In genomic region chr11:72012091-72012630, GRCh38 we compare ENCODE assay signal across 1 cellular context.
A peak's percentile ranks its signal among the peaks of the same experiment; 100 is the strongest.
TF ChIP-seq lines count a peak whose summit lies in the region.

No MANE protein-coding gene starts in this region.

TF ChIP-seq in HepG2, 621 proteins besides CTCF, POLR2A, EP300 and RAD21:
- TF ChIP-seq TEF (CRISPR knock-in tag; IDR thresholded peaks at IDR 0.05) = no peak
- TF ChIP-seq ZNF234 (CRISPR knock-in tag; conservative IDR thresholded peaks at IDR 0.05) = no peak
- no peak for TF ChIP-seq ZNF326 (CRISPR knock-in tag; IDR thresholded peaks at IDR 0.05; ENCODE audit: borderline replicate concordance)
- TF ChIP-seq RFX5 (IDR thresholded peaks at IDR 0.05; ENCODE audit: low read depth, low read length) = no peak
- no peak for TF ChIP-seq ATM (IDR thresholded peaks at IDR 0.05; ENCODE audit: borderline replicate concordance)
- no peak for TF ChIP-seq ZNF501 (CRISPR knock-in tag; IDR thresholded peaks at IDR 0.05)
- TF ChIP-seq ZSCAN12 (CRISPR knock-in tag; IDR thresholded peaks at IDR 0.05) = no peak
- 0 out of 2 replicates have a peak, but pooled peaks have one; percentile 40 for TF ChIP-seq FOXO4 (CRISPR knock-in tag; conservative IDR thresholded peaks at IDR 0.05)
- TF ChIP-seq ZNF724P (CRISPR knock-in tag; IDR thresholded peaks at IDR 0.05; ENCODE audit: borderline replicate concordance) = no peak
